8 cellular contexts compared by ENCODE assay signal in the genomic region with DNA sequence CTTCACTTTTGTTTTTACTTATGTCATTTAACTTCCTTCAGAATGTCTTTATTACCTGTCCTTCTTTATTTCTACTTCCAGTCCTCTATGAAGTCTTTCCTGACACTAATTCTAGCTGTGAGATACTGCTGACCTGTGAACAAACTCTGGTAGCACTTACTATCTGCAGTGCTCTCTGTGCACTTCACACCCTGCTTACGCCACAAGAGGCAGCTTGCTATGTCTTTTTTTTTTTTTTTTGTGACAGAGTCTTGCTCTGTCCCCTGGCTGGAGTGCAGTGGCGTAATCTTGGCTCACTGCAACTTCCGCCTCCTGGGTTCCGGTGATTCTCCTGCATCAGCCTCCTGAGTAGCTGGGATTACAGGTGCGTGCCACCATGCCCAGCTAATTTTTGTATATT. TPM values are rescaled to one million over a fixed set of nuclear protein-coding genes. Genes with fewer than 3 reads are reported as not detected.
DNase-seq lines count a peak whose midpoint lies in the region; ATAC-seq and TF ChIP-seq lines count a peak whose summit lies in the region.

No MANE protein-coding gene starts in this region.

- H3K79me2 ChIP-seq in OCI-LY7 (ENCODE audit: insufficient read depth, low read depth, low read length) (peaks cover 65% of the 10 kb centered on the region), fibroblast of lung (ENCODE audit: control insufficient read depth, insufficient read depth, low read length) (no peaks in the 10 kb centered on the region)

- H4K20me1 ChIP-seq in OCI-LY7 (ENCODE audit: insufficient read depth, low read length) (no peaks in the 10 kb centered on the region), fibroblast of lung (ENCODE audit: control insufficient read depth, extremely low read depth, insufficient read depth, low read length) (no peaks in the 10 kb centered on the region)

- DNase-seq in OCI-LY7 (ENCODE audit: low spot score) (peak; percentile 51), fibroblast of lung (ENCODE audit: low read depth in 2 of 2) (no peak)
- DNase-seq in stimulated activated CD4-positive, alpha-beta T cell treated with anti-CD3 and anti-CD28 coated beads, Interleukin-12 subunit alpha, Interleukin-12 subunit beta, amount 100 ng/mL, for 4 hours, result no peak
- DNase-seq in activated CD8-positive, alpha-beta memory T cell treated with anti-CD3 and anti-CD28 coated beads for 24 hours, result no peak

- intact Hi-C loops in OCI-LY7 (cut with micrococcal nuclease; ENCODE audit: unreplicated experiment), result no loop called here

- H3K36me3 ChIP-seq in OCI-LY7 (ENCODE audit: insufficient read depth, low read length) (no peaks in the 10 kb centered on the region; the same call in 1 of the 2 replicates), fibroblast of lung (ENCODE audit: control insufficient read depth, insufficient read depth, low read length) (no peaks in the 10 kb centered on the region), skeletal muscle tissue (ENCODE audit: control insufficient read depth in 3 of 3, insufficient read depth in 3 of 3, low read length in 3 of 3) (no peaks in the 10 kb centered on the region)

- H3K27me3 ChIP-seq in fibroblast of lung (ENCODE audit: control insufficient read depth, insufficient read depth, low read length), result no peaks in the 10 kb centered on the region
- H3K27me3 ChIP-seq in skeletal muscle tissue (ENCODE audit: control insufficient read depth in 3 of 3, insufficient read depth in 3 of 3, low read length in 3 of 3), result no peaks in the 10 kb centered on the region

- TF ChIP-seq CTCF in OCI-LY7 (conservative IDR thresholded peaks at IDR 0.05; ENCODE audit: low read length), result 0 out of 2 replicates have a peak, but pooled peaks have one; percentile 27
- no peak for TF ChIP-seq CTCF in fibroblast of lung (conservative IDR thresholded peaks at IDR 0.05 in 1 of 2, IDR thresholded peaks at IDR 0.05 in 1 of 2; ENCODE audit: low read depth in 1 of 2, low read length in 2 of 2)

- no peak overlapping the region for H3K9ac ChIP-seq in fibroblast of lung (ENCODE audit: insufficient read depth, low read length)
- no peak overlapping the region for H3K9ac ChIP-seq in skeletal muscle tissue (ENCODE audit: low read depth in 1 of 3, low read length in 3 of 3)

- BruUV-seq in OCI-LY7 (replicated peaks; lab: Mats Ljungman, UMichigan), result no TSS peak

- CTCF ChIA-PET in OCI-LY7 (lab: Charles Lee; ENCODE audit: unreplicated experiment), result interaction anchor here (0.6 to 1.2 kb wide), 3 partner anchors 8 to 29 kb away, joined by 3 to 4 read pairs (median 3); no protein-coding TSS in a partner anchor

- peak overlapping the region; percentile 33 for H3K4me3 ChIP-seq in OCI-LY7 (ENCODE audit: low read depth, low read length, poor library complexity, severe bottlenecking)
- no peak overlapping the region for H3K4me3 ChIP-seq in fibroblast of lung (replicated peaks in 1 of 4; ENCODE audit: control extremely low read depth in 1 of 4, insufficient read depth in 1 of 4, low read depth in 3 of 4, low read length in 4 of 4)
- peak overlapping the region in 1 of 3 donors; percentile 17 for H3K4me3 ChIP-seq in skeletal muscle tissue (ENCODE audit: low read length in 3 of 3)

- H3K4me1 ChIP-seq in OCI-LY7 (ENCODE audit: insufficient read depth, low read length, poor library complexity, severe bottlenecking) (peaks cover 60% of the 10 kb centered on the region), fibroblast of lung (ENCODE audit: control insufficient read depth, extremely low read depth, insufficient read depth, low read length) (peaks cover 2% of the 10 kb centered on the region), skeletal muscle tissue (ENCODE audit: control insufficient read depth in 3 of 3, insufficient read depth in 3 of 3, low read length in 3 of 3) (peaks cover 53 to 68% (median 54%) of the 10 kb centered on the region in 3 donors)

- no peaks in the 10 kb centered on the region for H3K9me2 ChIP-seq in OCI-LY7 (ENCODE audit: insufficient read depth, low read length)

- H2AFZ ChIP-seq in OCI-LY7 (ENCODE audit: low read length) (no peak overlapping the region), fibroblast of lung (ENCODE audit: low read length) (no peak overlapping the region)

- H3K9me3 ChIP-seq in OCI-LY7 (ENCODE audit: low read length) (no peaks in the 10 kb centered on the region), fibroblast of lung (ENCODE audit: control insufficient read depth, insufficient read depth, low read depth, low read length) (no peaks in the 10 kb centered on the region), skeletal muscle tissue (ENCODE audit: control insufficient read depth in 3 of 3, low read length in 3 of 3) (no peaks in the 10 kb centered on the region)

- H3K27ac ChIP-seq in OCI-LY7 (ENCODE audit: low read depth, low read length, poor library complexity, severe bottlenecking) (peak overlapping the region; percentile 63), fibroblast of lung (ENCODE audit: insufficient read depth, low read length) (no peak overlapping the region), skeletal muscle tissue (ENCODE audit: low read depth, low read length) (peak overlapping the region; percentile 32)

- peak; percentile 38 for ATAC-seq in GM19397 (IDR thresholded peaks at IDR 0.05; ENCODE audit: unreplicated experiment)
- no peak for ATAC-seq in GM21717 (IDR thresholded peaks at IDR 0.05; ENCODE audit: unreplicated experiment)
- ATAC-seq in GM18520 (IDR thresholded peaks at IDR 0.05; ENCODE audit: unreplicated experiment), result no peak

- H3K4me2 ChIP-seq in OCI-LY7 (ENCODE audit: low read length) (peak overlapping the region; percentile 63), fibroblast of lung (ENCODE audit: extremely low read depth, insufficient read depth, low read length) (peak overlapping the region; percentile 4)

- POLR2A ChIA-PET in OCI-LY7 (lab: Charles Lee), result interaction anchor here (0.7 to 2.4 kb wide), 6 partner anchors 10 to 82 kb away, joined by 3 to 12 read pairs (median 8); partner anchors contain the start of gene STIM1

RNA-seq across cellular contexts. Expression of gene STIM1, which starts 10.7 kb away (rescaled TPM):
- 20.9 and 21.0 TPM in 2 replicates for total RNA-seq in OCI-LY7 (2014; rRNA removed; shearing (Covaris generic))
- total RNA-seq in OCI-LY7 (2022) (49.1 and 55.4 TPM in 2 replicates), fibroblast of lung (25.7 and 44.6 TPM in 2 replicates), skeletal muscle tissue (54.8 TPM)
- polyA plus RNA-seq in fibroblast of lung, result 24.6 and 38.1 TPM in 2 replicates
- 23.6 and 31.6 TPM in 2 replicates for polyA plus RNA-seq in fibroblast of lung (2012)
- 80.0 and 104 TPM in 2 replicates for polyA minus RNA-seq in fibroblast of lung (ENCODE audit: low replicate concordance)

RNA-seq across cellular contexts. Expression of gene RHOG, which starts 25.4 kb away (rescaled TPM):
- total RNA-seq in OCI-LY7 (2014; rRNA removed; shearing (Covaris generic)), result 20.9 and 26.2 TPM in 2 replicates
- total RNA-seq in OCI-LY7 (2022) (54.8 and 57.8 TPM in 2 replicates), fibroblast of lung (6.2 and 10.9 TPM in 2 replicates), skeletal muscle tissue (1.6 TPM)
- 53.1 and 61.8 TPM in 2 replicates for polyA plus RNA-seq in fibroblast of lung
- polyA plus RNA-seq in fibroblast of lung (2012), result 70.3 and 88.5 TPM in 2 replicates
- polyA minus RNA-seq in fibroblast of lung (ENCODE audit: low replicate concordance), result 224 and 274 TPM in 2 replicates

RNA-seq across cellular contexts. Expression of gene PGAP2, which starts 57.8 kb away (rescaled TPM):
- 15.1 and 23.9 TPM in 2 replicates for total RNA-seq in OCI-LY7 (2014; rRNA removed; shearing (Covaris generic))
- total RNA-seq in OCI-LY7 (2022), result 44.0 and 47.9 TPM in 2 replicates
- total RNA-seq in fibroblast of lung, result 10.8 and 12.4 TPM in 2 replicates
- 12.8 and 18.9 TPM in 2 replicates for polyA plus RNA-seq in fibroblast of lung
- polyA plus RNA-seq in fibroblast of lung (2012), result 10.5 and 15.4 TPM in 2 replicates
- polyA minus RNA-seq in fibroblast of lung (ENCODE audit: low replicate concordance), result 41.7 and 72.8 TPM in 2 replicates
- 8.9 TPM for total RNA-seq in skeletal muscle tissue
